In the genomic region with DNA sequence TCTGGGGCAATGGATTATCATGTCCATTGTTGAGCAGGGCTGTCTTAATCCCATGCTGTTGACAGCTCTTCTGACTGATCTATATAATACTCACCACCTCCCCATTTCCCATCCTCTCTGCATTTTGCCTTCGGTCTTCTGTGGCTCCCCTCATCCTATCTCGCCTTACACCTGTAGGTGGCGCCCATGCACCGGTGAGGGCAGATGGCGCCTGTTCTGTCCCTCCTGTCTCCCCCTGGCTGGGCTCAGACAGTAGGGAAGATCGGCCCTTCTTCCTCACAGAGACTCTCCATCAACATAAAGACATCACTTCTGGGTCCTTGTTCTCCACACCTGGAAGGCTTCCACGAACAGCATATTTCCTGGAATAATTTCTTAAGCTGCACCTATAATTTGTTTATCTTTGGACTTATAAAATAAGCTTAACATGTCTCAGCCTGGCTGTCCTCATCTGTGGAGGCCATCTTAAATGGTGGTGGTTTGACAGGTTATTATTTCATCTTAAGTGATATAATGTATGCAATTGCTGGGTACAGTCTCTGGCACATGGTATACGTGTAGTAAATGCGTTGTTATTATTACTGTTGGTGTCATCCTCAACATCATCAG, we compare ENCODE assay signal across 8 cellular contexts. TPM values are rescaled to one million over a fixed set of nuclear protein-coding genes. Genes with fewer than 3 reads are reported as not detected.
DNase-seq lines count a peak whose midpoint lies in the region; ATAC-seq, FAIRE-seq and TF ChIP-seq lines count a peak whose summit lies in the region.

No MANE protein-coding gene starts in this region.

- DNase-seq in activated naive CD4-positive, alpha-beta T cell treated with anti-CD3 and anti-CD28 coated beads, Interleukin-2, amount 10 ng/mL, durations not matched to agents 7 days and 5 days = peak; percentile 42
- no peak for DNase-seq in activated naive CD4-positive, alpha-beta T cell treated with Interleukin-2 at 50 U/mL for 16 hours
- DNase-seq in SK-N-DZ (ENCODE audit: low spot score) = peak; percentile 70
- DNase-seq in H1 (ENCODE audit: low read depth in 1 of 2, low spot score in 2 of 2) = peak in 1 of 2 experiments; percentile 92
- DNase-seq in mucosa of gallbladder (ENCODE audit: low spot score) = peak; percentile 30
- DNase-seq in upper lobe of right lung = peak; percentile 65

- H3K27me3 Mint-ChIP-seq in activated naive CD4-positive, alpha-beta T cell treated with anti-CD3 and anti-CD28 coated beads, Interleukin-2, amount 10 ng/mL, durations not matched to agents 7 days and 5 days = no peaks in the 10 kb centered on the region

- no peak overlapping the region for H2BK120ac ChIP-seq in H1 (replicated peaks; ENCODE audit: low read depth, low read length)

- no peaks in the 10 kb centered on the region for H3K9me3 Mint-ChIP-seq in activated naive CD4-positive, alpha-beta T cell treated with anti-CD3 and anti-CD28 coated beads, Interleukin-2, amount 10 ng/mL, durations not matched to agents 7 days and 5 days

- H3K79me1 ChIP-seq in H1 (ENCODE audit: low read depth, low read length) = no peaks in the 10 kb centered on the region

- H3K4me3 Mint-ChIP-seq in activated naive CD4-positive, alpha-beta T cell treated with anti-CD3 and anti-CD28 coated beads, Interleukin-2, amount 10 ng/mL, durations not matched to agents 7 days and 5 days = no peak overlapping the region

- H3K27ac ChIP-seq in HEK293 (ENCODE audit: extremely low read depth, low read depth, low read length) (no peak overlapping the region), H1 (ENCODE audit: low read depth, low read length) (no peak overlapping the region), upper lobe of right lung (no peak overlapping the region)

- H3K4me1 Mint-ChIP-seq in activated naive CD4-positive, alpha-beta T cell treated with anti-CD3 and anti-CD28 coated beads, Interleukin-2, amount 10 ng/mL, durations not matched to agents 7 days and 5 days = no peaks in the 10 kb centered on the region

- no peak overlapping the region for H3K56ac ChIP-seq in H1 (replicated peaks; ENCODE audit: insufficient read length, low read depth, low read length)

- no peak overlapping the region for H3K23ac ChIP-seq in H1 (ENCODE audit: insufficient read length)

- peak; percentile 81 for ATAC-seq in upper lobe of right lung

- H2AFZ ChIP-seq in H1 (ENCODE audit: low read length) = no peak overlapping the region

- no peak overlapping the region for H2BK15ac ChIP-seq in H1 (ENCODE audit: low read length)

- CTCF ChIA-PET in activated naive CD4-positive, alpha-beta T cell treated with anti-CD3 and anti-CD28 coated beads, Interleukin-2, amount 10 ng/mL, durations not matched to agents 7 days and 5 days (lab: Charles Lee) = interaction anchor here (0.6 to 2.1 kb wide), 10 partner anchors 14 to 1514 kb away, joined by 3 to 17 read pairs (median 4); no protein-coding TSS in a partner anchor
- CTCF ChIA-PET in HEK293 (lab: Yijun Ruan, JAX) = interaction anchor here (0.6 to 10.6 kb wide), 56 partner anchors 11 to 1337 kb away, joined by 3 to 290 read pairs (median 4); partner anchors contain the start of gene CDH20
- CTCF ChIA-PET in H1 (lab: Charles Lee; ENCODE audit: partially characterized antibody) = interaction anchor here (0.6 to 13.1 kb wide), 56 partner anchors 8 to 1333 kb away, joined by 3 to 266 read pairs (median 4); partner anchors contain the start of gene CDH20

- no peaks in the 10 kb centered on the region for H3K36me3 Mint-ChIP-seq in activated naive CD4-positive, alpha-beta T cell treated with anti-CD3 and anti-CD28 coated beads, Interleukin-2, amount 10 ng/mL, durations not matched to agents 7 days and 5 days

- TF ChIP-seq EP300 in H1 (IDR thresholded peaks at IDR 0.05; ENCODE audit: borderline replicate concordance in 1 of 2, low read depth in 2 of 2, low read length in 2 of 2) = no peak

- TF ChIP-seq CTCF in HEK293 (tag by site-specific recombination; IDR thresholded peaks at IDR 0.05) = peak; percentile 88
- peak; percentile 84 for TF ChIP-seq CTCF in LNCAP (IDR thresholded peaks at IDR 0.05)
- TF ChIP-seq CTCF in H1 (IDR thresholded peaks at IDR 0.05; ENCODE audit: control extremely low read depth in 1 of 3, insufficient read depth in 1 of 3, low read depth in 1 of 3, low read length in 3 of 3) = peak; percentile 96 to 98 (median 96)
- TF ChIP-seq CTCF in upper lobe of right lung (IDR thresholded peaks at IDR 0.05) = peak; percentile 60

- H3K4me3 ChIP-seq in HEK293 (ENCODE audit: low read depth, low read length) (no peak overlapping the region), H1 (ENCODE audit: extremely low read depth in 1 of 4, insufficient read depth in 2 of 4, low read depth in 3 of 4, low read length in 4 of 4) (no peak overlapping the region), upper lobe of right lung (no peak overlapping the region)

- no peak overlapping the region for H4K5ac ChIP-seq in H1 (ENCODE audit: insufficient read length, low read depth, low read length)

- no peak overlapping the region for H2BK5ac ChIP-seq in H1 (ENCODE audit: low read depth, low read length)

- no peak overlapping the region for H3K18ac ChIP-seq in H1 (ENCODE audit: extremely low read depth, low read length)

- no peak overlapping the region for H4K91ac ChIP-seq in H1 (replicated peaks; ENCODE audit: insufficient read length, low read length)

- POLR2A ChIA-PET in HEK293 (lab: Yijun Ruan, JAX) (no interaction called here), H1 (lab: Charles Lee; ENCODE audit: partially characterized antibody) (no interaction called here)

- H3K36me3 ChIP-seq in HEK293 (ENCODE audit: control insufficient read depth in 2 of 2, insufficient read depth in 1 of 2, low read length in 2 of 2) = no peaks in the 10 kb centered on the region
- H3K36me3 ChIP-seq in H1 (ENCODE audit: control insufficient read depth in 2 of 4, insufficient read depth in 4 of 4, low read length in 3 of 4) = no peaks in the 10 kb centered on the region
- H3K36me3 ChIP-seq in upper lobe of right lung = no peaks in the 10 kb centered on the region

- no peaks in the 10 kb centered on the region for H3K79me2 ChIP-seq in H1 (ENCODE audit: control insufficient read depth in 1 of 2, insufficient read depth in 2 of 2, low read length in 2 of 2)

- intact Hi-C loops in upper lobe of right lung (cut with DNase I) = no loop called here

- peak; percentile 83 for FAIRE-seq in H1 (lab: Jason Lieb, UNC)

- TF ChIP-seq POLR2A in H1 (IDR thresholded peaks at IDR 0.05; ENCODE audit: control extremely low read depth in 1 of 2, low read depth in 2 of 2, low read length in 2 of 2) = no peak

- no peaks in the 10 kb centered on the region for H3K9me3 ChIP-seq in HEK293 (ENCODE audit: control insufficient read depth, insufficient read depth, low read depth, low read length)
- no peaks in the 10 kb centered on the region for H3K9me3 ChIP-seq in H1 (ENCODE audit: insufficient read depth in 2 of 2, low read depth in 1 of 2, low read length in 1 of 2)
- H3K9me3 ChIP-seq in upper lobe of right lung = no peaks in the 10 kb centered on the region

- H3K4me1 ChIP-seq in HEK293 (ENCODE audit: control insufficient read depth, insufficient read depth, low read length) (no peaks in the 10 kb centered on the region), H1 (replicated peaks in 1 of 4; ENCODE audit: control insufficient read depth in 3 of 4, insufficient read depth in 4 of 4, low read length in 3 of 4) (no peaks in the 10 kb centered on the region), upper lobe of right lung (no peaks in the 10 kb centered on the region)

- no peak overlapping the region for H3K27ac Mint-ChIP-seq in activated naive CD4-positive, alpha-beta T cell treated with anti-CD3 and anti-CD28 coated beads, Interleukin-2, amount 10 ng/mL, durations not matched to agents 7 days and 5 days

- WGBS in H1 (ENCODE audit: extremely low coverage in 1 of 2, insufficient coverage in 1 of 2, insufficient read length in 1 of 2, insufficient replicate concordance in 2 of 2, low coverage in 1 of 2, low lambda C conversion rate in 2 of 2, missing lambda C conversion rate in 1 of 2), 2 experiments = 25% methylated on average over 9 of the region's 9 CpGs; no CpG with 5 or more reads in 1 of the 2 experiments

- H2AK5ac ChIP-seq in H1 (ENCODE audit: low read depth, low read length) = no peak overlapping the region

- no peaks in the 10 kb centered on the region for H4K20me1 ChIP-seq in H1 (replicated peaks in 1 of 2; ENCODE audit: control insufficient read depth in 1 of 2, insufficient read depth in 2 of 2, low read length in 2 of 2)

- H3K14ac ChIP-seq in H1 (ENCODE audit: insufficient read length) = no peak overlapping the region

- H3K4me2 ChIP-seq in H1 (ENCODE audit: insufficient read depth in 1 of 2, low read depth in 2 of 2, low read length in 2 of 2) = no peak overlapping the region

- no peaks in the 10 kb centered on the region for H3K27me3 ChIP-seq in H1 (replicated peaks in 1 of 4; ENCODE audit: control insufficient read depth in 3 of 4, extremely low read depth in 1 of 4, insufficient read depth in 3 of 4, low read length in 3 of 4)
- H3K27me3 ChIP-seq in upper lobe of right lung = no peaks in the 10 kb centered on the region

- H2BK12ac ChIP-seq in H1 (ENCODE audit: low read depth, low read length) = no peak overlapping the region

- H3K9ac ChIP-seq in H1 (replicated peaks in 1 of 4; ENCODE audit: extremely low read depth in 1 of 4, low read depth in 3 of 4, low read length in 3 of 4) = no peak overlapping the region

- no peak overlapping the region for H2BK20ac ChIP-seq in H1 (ENCODE audit: low read length)

- no peaks in the 10 kb centered on the region for H3K23me2 ChIP-seq in H1 (ENCODE audit: low read depth, low read length)

- peak; percentile 98 to 99 for TF ChIP-seq RAD21 in H1 (IDR thresholded peaks at IDR 0.05 in 1 of 2, conservative IDR thresholded peaks at IDR 0.05 in 1 of 2; ENCODE audit: low read depth in 2 of 2, low read length in 2 of 2)

- H4K8ac ChIP-seq in H1 (ENCODE audit: extremely low read depth, insufficient read depth, low read length) = no peak overlapping the region

- H3K4ac ChIP-seq in H1 (replicated peaks; ENCODE audit: insufficient read length, low read depth, low read length) = no peak overlapping the region

RNA-seq across cellular contexts. Expression of gene CDH20, which starts 10.9 kb away (rescaled TPM):
- 0.09 and 0.18 TPM in 2 replicates for polyA plus RNA-seq in SK-N-DZ (2014; cell fraction: cytosol; rRNA removed)
- 0.06 TPM in 1 of 2 replicates, not detected in the other for polyA plus RNA-seq in SK-N-DZ (2014; cell fraction: nucleus; rRNA removed)
- 0.07 and 0.13 TPM in 2 replicates for total RNA-seq in H1 (2021; fragmentation: NEBNext Ultra II Directional; extraction: Animal tissue kit (Norgen Biotek cat#: 25700))
- polyA plus RNA-seq in H1 (2011; rRNA removed) = 0.05 and 0.12 TPM in 2 replicates
- polyA plus RNA-seq in H1 (2011; cell fraction: cytosol; rRNA removed) = 0.14 TPM
- polyA plus RNA-seq in H1 (2011; cell fraction: nucleus; rRNA removed) = 0.26 TPM
- 0.09 to 0.27 TPM (median 0.12 TPM) in 4 replicates for polyA plus RNA-seq in H1 (2012, experiment 1 of 2)
- polyA plus RNA-seq in H1 (2012, experiment 2 of 2) = not detected
- 0.08 TPM for polyA plus RNA-seq in H1 (2013, experiment 1 of 2)
- polyA plus RNA-seq in H1 (2013, experiment 2 of 2) = 0.09 TPM
- 0.25 and 0.32 TPM in 2 replicates for polyA minus RNA-seq in H1 (2011; rRNA and poly(A)+ RNA removed)
- not detected for polyA minus RNA-seq in H1 (2011; cell fraction: cytosol; rRNA and poly(A)+ RNA removed)
- 0.30 TPM for polyA minus RNA-seq in H1 (2011; cell fraction: nucleus; rRNA and poly(A)+ RNA removed)
- not detected for total RNA-seq in mucosa of gallbladder
- 0.35 TPM for total RNA-seq in upper lobe of right lung
